9 cellular contexts compared by ENCODE assay signal in the genomic region with DNA sequence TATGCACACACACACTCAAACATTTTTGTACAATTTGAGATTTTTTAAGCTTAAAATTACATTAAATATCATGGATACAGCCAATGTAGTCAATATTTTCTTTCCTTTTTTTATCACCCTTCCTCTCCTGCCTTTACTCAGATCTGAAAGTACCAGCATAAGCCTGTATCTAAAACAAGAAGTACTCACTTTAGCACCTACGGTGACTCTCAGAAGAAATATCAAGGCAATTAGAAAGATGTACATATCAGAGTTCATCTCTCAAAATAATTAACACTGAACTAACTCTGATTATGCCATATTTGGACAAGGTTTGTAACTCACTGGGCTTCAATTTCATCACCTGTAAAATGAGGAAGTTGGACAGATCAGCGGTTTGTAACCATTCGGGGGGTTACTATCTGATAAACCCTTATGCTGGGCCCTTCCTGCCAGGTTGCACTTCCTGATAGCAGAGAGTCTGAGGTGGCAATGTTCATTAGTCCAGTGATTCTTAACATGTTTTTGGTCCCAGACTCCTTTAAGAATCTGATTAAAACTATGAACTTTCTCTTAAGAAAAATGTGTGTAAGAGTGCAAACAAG. TPM values are rescaled to one million over a fixed set of nuclear protein-coding genes. Genes with fewer than 3 reads are reported as not detected.
DNase-seq lines count a peak whose midpoint lies in the region; ATAC-seq and TF ChIP-seq lines count a peak whose summit lies in the region.
"Had no signal": no experiment of that assay in that cellular context is flagged by ENCODE, and none has a peak within 500 bp of the region (broad histone marks: within the 10 kb centered on the region; RNA-seq: fewer than 3 reads in every experiment).

No MANE protein-coding gene starts in this region.

- H3K4me3 ChIP-seq in gastroesophageal sphincter: no peak overlapping the region

- H3K27me3 ChIP-seq in gastroesophageal sphincter: no peaks in the 10 kb centered on the region

- no peaks in the 10 kb centered on the region for H3K4me1 ChIP-seq in gastroesophageal sphincter

- no peak for TF ChIP-seq EP300 in gastroesophageal sphincter (IDR thresholded peaks at IDR 0.05)

- DNase-seq in NAMALWA (ENCODE audit: low spot score) (peak; percentile 76), NCI-H526 treated with DMSO at 0.1 percent for 48 hours (lab: John Stamatoyannopoulos, UW) (no peak), NCI-H526 (lab: John Stamatoyannopoulos, UW) (no peak)
- no peak for DNase-seq in natural killer cell treated with Interleukin-12 subunit alpha and Interleukin-12 subunit beta and Interleukin-15 and Interleukin-18, amount 100 ng/mL, for 72 hours (ENCODE audit: low spot score)

- H3K36me3 ChIP-seq in gastroesophageal sphincter: no peaks in the 10 kb centered on the region

- peak overlapping the region; percentile 77 to 81 for H3K27ac Mint-ChIP-seq in natural killer cell treated with Interleukin-12 subunit alpha and Interleukin-12 subunit beta and Interleukin-15 and Interleukin-18, amount 100 ng/mL, for 72 hours

- no peak for TF ChIP-seq CTCF in gastroesophageal sphincter (IDR thresholded peaks at IDR 0.05)

- no peaks in the 10 kb centered on the region for H3K9me3 ChIP-seq in gastroesophageal sphincter

- no peak for TF ChIP-seq POLR2A in gastroesophageal sphincter (IDR thresholded peaks at IDR 0.05)

- H3K4me1 Mint-ChIP-seq in natural killer cell treated with Interleukin-12 subunit alpha and Interleukin-12 subunit beta and Interleukin-15 and Interleukin-18, amount 100 ng/mL, for 72 hours (ENCODE audit: low read depth in 2 of 2): peaks cover 20 to 26% of the 10 kb centered on the region in 2 donors

- ATAC-seq in GM18907 (IDR thresholded peaks at IDR 0.05; ENCODE audit: unreplicated experiment) (peak; percentile 93), HG02763 (IDR thresholded peaks at IDR 0.05; ENCODE audit: unreplicated experiment) (peak; percentile 92), gastroesophageal sphincter (no peak)
- peak in 1 of 2 donors; percentile 67 for ATAC-seq in natural killer cell treated with Interleukin-12 subunit alpha and Interleukin-12 subunit beta and Interleukin-15 and Interleukin-18, amount 100 ng/mL, for 72 hours

- no peak overlapping the region for H3K27ac ChIP-seq in gastroesophageal sphincter
- H3K27ac ChIP-seq: KMS-11 had no signal

- H3K9me3 Mint-ChIP-seq in natural killer cell treated with Interleukin-12 subunit alpha and Interleukin-12 subunit beta and Interleukin-15 and Interleukin-18, amount 100 ng/mL, for 72 hours: no peaks in the 10 kb centered on the region

- WGBS in gastroesophageal sphincter (ENCODE audit: low coverage in 1 of 2), 2 donors: 52 to 92% methylated on average over 2 to 3 of the region's 3 CpGs

- peak overlapping the region; percentile 55 for H3K4me3 Mint-ChIP-seq in natural killer cell treated with Interleukin-12 subunit alpha and Interleukin-12 subunit beta and Interleukin-15 and Interleukin-18, amount 100 ng/mL, for 72 hours

- no peaks in the 10 kb centered on the region for H3K36me3 Mint-ChIP-seq in natural killer cell treated with Interleukin-12 subunit alpha and Interleukin-12 subunit beta and Interleukin-15 and Interleukin-18, amount 100 ng/mL, for 72 hours

- peaks cover 0 to 3% of the 10 kb centered on the region in 2 donors for H3K27me3 Mint-ChIP-seq in natural killer cell treated with Interleukin-12 subunit alpha and Interleukin-12 subunit beta and Interleukin-15 and Interleukin-18, amount 100 ng/mL, for 72 hours

RNA-seq across cellular contexts. Expression of a gene that starts 5.7 kb away (rescaled TPM):
- total RNA-seq in natural killer cell treated with Interleukin-12 subunit alpha and Interleukin-12 subunit beta and Interleukin-15 and Interleukin-18, amount 100 ng/mL, for 72 hours: 10 to 100 TPM; 45.4 to 62.2 TPM
- total RNA-seq in gastroesophageal sphincter: under 1 TPM in 3 of 4 donors, not detected in 1; 0.12 to 0.62 (median 0.40) TPM
- total RNA-seq: kidney epithelial cell had no signal

Comparison
In these comparisons a context has a peak if more than half of its experiments do, and no peak if none do; other contexts are left out.
1. RNA of a gene that starts 5.7 kb away (total RNA-seq): 45.4 to 62.2 TPM in natural killer cell treated with Interleukin-12 subunit alpha and Interleukin-12 subunit beta and Interleukin-15 and Interleukin-18, amount 100 ng/mL, for 72 hours; 0.12 to 0.62 TPM in gastroesophageal sphincter; every median in the first group is over 10 times any median in the second.